Comparison of ENCODE assay signal across 20 cellular contexts in the genomic region with DNA sequence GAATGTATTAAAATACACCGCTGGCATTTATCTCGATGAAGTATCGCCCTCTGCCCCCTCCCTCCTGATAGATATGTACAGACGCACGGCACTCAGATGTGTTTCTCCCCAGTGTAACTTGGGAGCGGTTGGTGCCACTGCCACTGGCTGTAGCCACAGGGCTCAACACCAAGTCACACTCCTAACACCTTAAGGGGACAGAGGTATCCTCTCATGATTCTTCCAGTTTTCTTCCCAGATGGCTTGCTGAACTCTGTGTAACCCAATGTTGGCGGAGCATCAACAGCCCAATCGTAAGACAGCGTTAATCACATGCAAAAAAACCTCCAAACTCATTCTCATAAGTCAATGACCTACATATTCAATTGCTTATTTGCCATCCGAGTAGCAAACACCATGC. TPM values are rescaled to one million over a fixed set of nuclear protein-coding genes. Genes with fewer than 3 reads are reported as not detected.
A peak's percentile ranks its signal among the peaks of the same experiment; 100 is the strongest.
DNase-seq lines count a peak whose midpoint lies in the region; ATAC-seq, FAIRE-seq and TF ChIP-seq lines count a peak whose summit lies in the region.
"Had no signal": no experiment of that assay in that cellular context is flagged by ENCODE, and none has a peak within 500 bp of the region (broad histone marks: within the 10 kb centered on the region; RNA-seq: fewer than 3 reads in every experiment).

No MANE protein-coding gene starts in this region.

- no peaks in the 10 kb centered on the region for H3K27me3 ChIP-seq in PC-9 (ENCODE audit: insufficient read depth, low read depth)
- no peaks in the 10 kb centered on the region for H3K27me3 ChIP-seq in duodenal mucosa (ENCODE audit: control insufficient read depth in 1 of 2, insufficient read depth in 2 of 2, low read length in 2 of 2)
- H3K27me3 ChIP-seq in skeletal muscle tissue (ENCODE audit: control insufficient read depth in 3 of 3, insufficient read depth in 3 of 3, low read length in 3 of 3), result no peaks in the 10 kb centered on the region
- H3K27me3 ChIP-seq: left lung, neutrophil had no signal

- no peak overlapping the region for H3K4me3 ChIP-seq in PC-9
- no peak overlapping the region for H3K4me3 ChIP-seq in duodenal mucosa (ENCODE audit: low read depth in 1 of 2, low read length in 2 of 2)
- peak overlapping the region; percentile 52 to 74 (median 66) for H3K4me3 ChIP-seq in skeletal muscle tissue (ENCODE audit: low read length in 3 of 3)
- H3K4me3 ChIP-seq: left lung, smooth muscle cell had no signal

- DNase-seq in PC-9, result no peak
- DNase-seq in stimulated activated naive CD8-positive, alpha-beta T cell treated with anti-CD3 and anti-CD28 coated beads, Interleukin-15, Interleukin-2, amounts not matched to agents 100 U/mL and 50 U/mL, for 24 hours, result no peak
- DNase-seq in SKM-1 (lab: John Stamatoyannopoulos, UW; ENCODE audit: unreplicated experiment), result no peak
- no peak for DNase-seq in inferior parietal cortex (ENCODE audit: extremely low spot score)
- DNase-seq: activated gamma-delta T cell treated with Interleukin-2 at 50 U/mL for 16 hours; DND-41; effector memory CD8-positive, alpha-beta T cell; left lung; NCI-H1417 treated with DMSO at 0.1 percent for 48 hours; NCI-H446; substantia nigra had no signal

- ATAC-seq in stimulated activated naive CD8-positive, alpha-beta T cell treated with anti-CD3 and anti-CD28 coated beads, Interleukin-15, Interleukin-2, amounts not matched to agents 100 U/mL and 50 U/mL, for 24 hours, result no peak
- ATAC-seq in GM19035 (IDR thresholded peaks at IDR 0.05; ENCODE audit: unreplicated experiment), result no peak
- ATAC-seq: effector memory CD8-positive, alpha-beta T cell; left lung had no signal

- POLR2A ChIA-PET in PC-9 (lab: Charles Lee; ENCODE audit: unreplicated experiment), result no interaction called here

- H4K20me1 ChIP-seq in PC-9 (ENCODE audit: insufficient read depth), result peaks cover 80% of the 10 kb centered on the region

- H3K27ac ChIP-seq in PC-9 (0 out of 2 replicates have a peak overlapping the region, but pooled peaks have one; percentile 82), duodenal mucosa (ENCODE audit: low read depth, low read length) (peak overlapping the region; percentile 15), skeletal muscle tissue (ENCODE audit: low read depth, low read length) (peak overlapping the region; percentile 95)
- H3K27ac ChIP-seq: HL-60, KMS-11, neutrophil had no signal

- intact Hi-C loops in PC-9 (cut with micrococcal nuclease; ENCODE audit: unreplicated experiment), result loop anchor here (5.0 kb wide), 2 partner anchors 32 to 78 kb away; no protein-coding TSS in a partner anchor

- peaks cover 93% of the 10 kb centered on the region for H3K79me2 ChIP-seq in PC-9 (ENCODE audit: low read depth)

- H3K36me3 ChIP-seq in PC-9 (ENCODE audit: low read depth) (0 out of 2 replicates have a peak, but pooled peaks cover 3% of the 10 kb centered on the region), duodenal mucosa (ENCODE audit: control insufficient read depth in 1 of 2, insufficient read depth in 2 of 2, low read length in 2 of 2) (peaks cover 13 to 30% of the 10 kb centered on the region in 2 donors), skeletal muscle tissue (ENCODE audit: control insufficient read depth in 3 of 3, insufficient read depth in 3 of 3, low read length in 3 of 3) (peaks cover 0 to 9% (median 5%) of the 10 kb centered on the region in 3 donors)

- BruUV-seq in PC-9 (replicated peaks; lab: Mats Ljungman, UMichigan), result no TSS peak

- H3K9ac ChIP-seq in duodenal mucosa (ENCODE audit: low read depth in 1 of 2, low read length in 2 of 2) (peak overlapping the region in 1 of 2 donors; percentile 44), skeletal muscle tissue (ENCODE audit: low read depth in 1 of 3, low read length in 3 of 3) (peak overlapping the region; percentile 25 to 87 (median 83))
- H3K9ac ChIP-seq: KMS-11 had no signal

- FAIRE-seq in islet of Langerhans (lab: Jason Lieb, UNC), result peak; percentile 45
- FAIRE-seq: bronchial epithelial cell had no signal

- no peak for TF ChIP-seq CTCF in PC-9 (conservative IDR thresholded peaks at IDR 0.05)

- H3K4me1 ChIP-seq in PC-9 (replicated peaks; ENCODE audit: insufficient read depth), result peaks cover 26% of the 10 kb centered on the region
- H3K4me1 ChIP-seq in duodenal mucosa (ENCODE audit: control insufficient read depth in 1 of 2, insufficient read depth in 2 of 2, low read length in 2 of 2), result peaks cover 53 to 70% of the 10 kb centered on the region in 2 donors
- H3K4me1 ChIP-seq in skeletal muscle tissue (ENCODE audit: control insufficient read depth in 3 of 3, insufficient read depth in 3 of 3, low read length in 3 of 3), result peaks cover 82 to 94% (median 91%) of the 10 kb centered on the region in 3 donors

- H3K9me3 ChIP-seq in PC-9 (ENCODE audit: insufficient read depth, low read depth) (no peaks in the 10 kb centered on the region), duodenal mucosa (ENCODE audit: control insufficient read depth in 1 of 2, low read length in 2 of 2) (no peaks in the 10 kb centered on the region), skeletal muscle tissue (ENCODE audit: control insufficient read depth in 3 of 3, low read length in 3 of 3) (no peaks in the 10 kb centered on the region)
- H3K9me3 ChIP-seq: left lung, neutrophil had no signal

- H3K4me2 ChIP-seq in PC-9, result no peak overlapping the region
- H3K4me2 ChIP-seq: KMS-11, smooth muscle cell had no signal

- peaks cover 6% of the 10 kb centered on the region; the same call in 1 of the 2 replicates for H3F3A ChIP-seq in PC-9 (ENCODE audit: insufficient read depth, low read depth)

- no peaks in the 10 kb centered on the region for H3K9me2 ChIP-seq in PC-9 (ENCODE audit: insufficient read depth)

- CTCF ChIA-PET in PC-9 (lab: Charles Lee), result no interaction called here

- no peak overlapping the region for H2AFZ ChIP-seq in PC-9

RNA-seq across cellular contexts. Expression of a gene that starts 35.5 kb away (rescaled TPM):
- total RNA-seq in PC-9 (2021) (60.5 and 64.4 TPM in 2 replicates), skeletal muscle tissue (32.9 TPM)

Comparison
In these comparisons a context has a peak if more than half of its experiments do, and no peak if none do; other contexts are left out.
1. H3K27ac ChIP-seq: peak in every context shown above with its lines; median percentile 95 in skeletal muscle tissue; 82 in PC-9; 15 in duodenal mucosa.
2. H3K4me3 ChIP-seq: peak in skeletal muscle tissue (3 of 3); none in PC-9 (single experiment) and duodenal mucosa (0 of 2).